ENCODE assay signal across 8 cellular contexts in the genomic region with DNA sequence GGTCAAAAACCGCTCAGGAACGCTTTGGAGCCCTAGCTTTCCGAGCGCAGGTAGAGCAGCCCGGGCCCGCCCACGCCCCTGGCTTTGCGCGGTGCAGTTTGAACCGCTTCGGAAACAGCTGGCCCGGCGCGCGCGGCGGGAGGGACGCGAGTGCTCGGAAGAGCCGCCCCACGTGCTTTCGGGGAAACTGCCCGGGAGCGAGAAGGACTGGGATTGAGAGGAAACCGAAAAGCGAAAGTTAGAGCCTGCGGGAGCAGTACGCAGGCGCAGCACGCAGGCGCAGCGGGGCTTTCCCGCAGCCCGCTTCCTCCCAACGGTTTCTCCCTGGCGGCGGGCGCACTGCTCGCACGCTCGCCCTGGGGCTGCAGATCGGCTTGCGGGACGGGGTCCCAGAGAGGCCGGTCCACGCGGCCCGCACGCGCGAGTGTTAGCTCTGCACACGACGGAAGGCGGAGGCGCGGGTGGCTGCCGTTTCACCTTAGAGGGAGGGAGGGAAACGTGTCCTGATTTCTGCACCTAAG. TPM values are rescaled to one million over a fixed set of nuclear protein-coding genes. Genes with fewer than 3 reads are reported as not detected.
DNase-seq lines count a peak whose midpoint lies in the region; ATAC-seq and TF ChIP-seq lines count a peak whose summit lies in the region.

No MANE protein-coding gene starts in this region.

- H3K4me1 ChIP-seq in spleen, result peaks cover 23 to 78% (median 46%) of the 10 kb centered on the region in 6 donors

- 0 to 1% (median 0%) methylated on average over 58 to 59 of the region's 59 CpGs for WGBS in spleen, 5 donors

- DNase-seq in AG08395 (ENCODE audit: low spot score) (peak; percentile 98), NCI-H2196 (lab: John Stamatoyannopoulos, UW; ENCODE audit: unreplicated experiment) (peak; percentile 98), WERI-Rb-1 (peak; percentile 94), cardiac fibroblast (ENCODE audit: low read depth in 2 of 2) (peak; percentile 98), inferior parietal cortex (ENCODE audit: extremely low spot score) (peak; percentile 96), spleen (peak; percentile 98)

- intact Hi-C loops in spleen (cut with DNase I; ENCODE audit: low total_unique reads), result no loop called here

- peak overlapping the region; percentile 55 for H3K4me3 ChIP-seq in WERI-Rb-1 (ENCODE audit: low read depth, low read length)
- H3K4me3 ChIP-seq in cardiac fibroblast (replicated peaks in 1 of 2; ENCODE audit: low read depth in 2 of 2, low read length in 2 of 2), result peak overlapping the region; percentile 71 to 84
- H3K4me3 ChIP-seq in spleen, result peak overlapping the region; percentile 55 to 93 (median 77)

- ATAC-seq in GM18907 (IDR thresholded peaks at IDR 0.05; ENCODE audit: unreplicated experiment), result peak; percentile 73
- ATAC-seq in HG03135 (IDR thresholded peaks at IDR 0.05; ENCODE audit: unreplicated experiment), result peak; percentile 69

- H3K9me3 ChIP-seq in WERI-Rb-1 (ENCODE audit: severe bottlenecking) (no peaks in the 10 kb centered on the region), spleen (no peaks in the 10 kb centered on the region)

- H3K27ac ChIP-seq in WERI-Rb-1 (peak overlapping the region; percentile 89), spleen (peak overlapping the region; percentile 82 to 96 (median 94))

- H3K27me3 ChIP-seq in WERI-Rb-1 (ENCODE audit: insufficient read depth, low read depth, severe bottlenecking), result no peaks in the 10 kb centered on the region
- H3K27me3 ChIP-seq in spleen (replicated peaks in 1 of 7), result no peaks in the 10 kb centered on the region

- TF ChIP-seq POLR2A in spleen (IDR thresholded peaks at IDR 0.05), result peak; percentile 63 to 95 (median 93)

- H3K36me3 ChIP-seq in WERI-Rb-1, result no peaks in the 10 kb centered on the region
- H3K36me3 ChIP-seq in spleen, result no peaks in the 10 kb centered on the region

- TF ChIP-seq CTCF in WERI-Rb-1 (IDR thresholded peaks at IDR 0.05; ENCODE audit: low read depth, low read length), result no peak
- TF ChIP-seq CTCF in cardiac fibroblast (IDR thresholded peaks at IDR 0.05; ENCODE audit: low read depth, low read length), result no peak
- peak in 9 of 11 experiments; percentile 20 to 63 (median 43) for TF ChIP-seq CTCF in spleen (IDR thresholded peaks at IDR 0.05 in 8 of 11, conservative IDR thresholded peaks at IDR 0.05 in 3 of 11)

RNA-seq across cellular contexts. Expression of gene STAT1, which starts 6.3 kb away (rescaled TPM):
- total RNA-seq in spleen, result 100 to 1,000 TPM in 6 of 7 donors, 10 to 100 TPM in 1; 98.0 to 246 (median 171) TPM
- polyA plus RNA-seq in spleen, result 10 to 100 TPM; 19.5 to 61.4 (median 25.6) TPM

Comparison
In these comparisons a context has a peak if more than half of its experiments do, and no peak if none do; other contexts are left out.
1. Peak in every context shown above with its lines: DNase-seq, ATAC-seq, H3K4me3 ChIP-seq and H3K27ac ChIP-seq.
2. CTCF ChIP-seq: peak in spleen (9 of 11); none in WERI-Rb-1 (single experiment) and cardiac fibroblast (single experiment).